Comparison of ENCODE assay signal across 2 cellular contexts in the genomic region with DNA sequence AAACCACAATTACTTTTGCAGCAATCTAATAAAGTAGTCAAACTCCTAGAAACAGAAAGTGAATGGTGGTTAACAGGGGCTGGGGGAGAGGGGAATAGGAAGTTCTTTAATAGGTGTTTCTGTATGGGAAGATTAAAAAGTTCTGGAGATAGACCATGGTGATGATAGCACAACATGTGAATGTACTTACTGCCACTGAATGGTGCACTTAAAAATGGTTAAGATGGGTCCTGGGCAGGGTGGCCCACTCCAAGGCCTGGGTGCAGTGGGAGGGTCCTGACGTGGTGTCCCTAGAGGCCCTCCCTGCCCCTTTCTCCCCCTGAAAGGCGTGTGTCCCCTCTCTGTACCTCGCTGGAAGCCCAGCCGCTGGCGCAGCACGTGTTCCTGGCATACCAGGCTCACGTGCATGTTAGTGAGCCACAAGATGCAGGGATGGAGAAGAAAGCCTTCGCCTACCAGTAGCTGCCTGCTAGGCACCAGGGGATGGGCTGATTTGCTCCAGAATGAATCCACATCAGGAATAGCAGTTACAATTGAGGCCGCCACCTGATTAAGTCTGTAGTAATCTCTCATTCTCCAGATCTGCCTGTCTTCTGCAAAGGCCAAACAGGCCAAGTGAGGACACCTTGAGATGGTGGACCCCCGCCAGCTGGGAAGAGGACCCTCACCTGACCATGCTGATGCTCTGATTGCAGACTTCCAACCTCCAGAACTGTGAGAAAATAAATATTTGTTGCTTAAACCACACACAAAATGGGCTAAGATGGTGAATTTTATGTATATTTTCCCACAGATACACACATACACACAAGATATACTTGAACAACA.
TF ChIP-seq lines count a peak whose summit lies in the region.

No MANE protein-coding gene starts in this region.

TF ChIP-seq in liver, 16 proteins besides CTCF, POLR2A, EP300 and RAD21:
- TF ChIP-seq, protein P1, sequence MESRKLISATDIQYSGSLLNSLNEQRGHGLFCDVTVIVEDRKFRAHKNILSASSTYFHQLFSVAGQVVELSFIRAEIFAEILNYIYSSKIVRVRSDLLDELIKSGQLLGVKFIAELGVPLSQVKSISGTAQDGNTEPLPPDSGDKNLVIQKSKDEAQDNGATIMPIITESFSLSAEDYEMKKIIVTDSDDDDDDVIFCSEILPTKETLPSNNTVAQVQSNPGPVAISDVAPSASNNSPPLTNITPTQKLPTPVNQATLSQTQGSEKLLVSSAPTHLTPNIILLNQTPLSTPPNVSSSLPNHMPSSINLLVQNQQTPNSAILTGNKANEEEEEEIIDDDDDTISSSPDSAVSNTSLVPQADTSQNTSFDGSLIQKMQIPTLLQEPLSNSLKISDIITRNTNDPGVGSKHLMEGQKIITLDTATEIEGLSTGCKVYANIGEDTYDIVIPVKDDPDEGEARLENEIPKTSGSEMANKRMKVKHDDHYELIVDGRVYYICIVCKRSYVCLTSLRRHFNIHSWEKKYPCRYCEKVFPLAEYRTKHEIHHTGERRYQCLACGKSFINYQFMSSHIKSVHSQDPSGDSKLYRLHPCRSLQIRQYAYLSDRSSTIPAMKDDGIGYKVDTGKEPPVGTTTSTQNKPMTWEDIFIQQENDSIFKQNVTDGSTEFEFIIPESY (IDR thresholded peaks at IDR 0.05) = no peak
- TF ChIP-seq FOXA1 (IDR thresholded peaks at IDR 0.05) (no peak), NR2F2 (IDR thresholded peaks at IDR 0.05) (no peak)
TF ChIP-seq in liver: peak in this region for 0.

TF ChIP-seq in HepG2, 621 proteins besides CTCF, POLR2A, EP300 and RAD21 (continued from another document):
- TF ChIP-seq, protein P2, sequence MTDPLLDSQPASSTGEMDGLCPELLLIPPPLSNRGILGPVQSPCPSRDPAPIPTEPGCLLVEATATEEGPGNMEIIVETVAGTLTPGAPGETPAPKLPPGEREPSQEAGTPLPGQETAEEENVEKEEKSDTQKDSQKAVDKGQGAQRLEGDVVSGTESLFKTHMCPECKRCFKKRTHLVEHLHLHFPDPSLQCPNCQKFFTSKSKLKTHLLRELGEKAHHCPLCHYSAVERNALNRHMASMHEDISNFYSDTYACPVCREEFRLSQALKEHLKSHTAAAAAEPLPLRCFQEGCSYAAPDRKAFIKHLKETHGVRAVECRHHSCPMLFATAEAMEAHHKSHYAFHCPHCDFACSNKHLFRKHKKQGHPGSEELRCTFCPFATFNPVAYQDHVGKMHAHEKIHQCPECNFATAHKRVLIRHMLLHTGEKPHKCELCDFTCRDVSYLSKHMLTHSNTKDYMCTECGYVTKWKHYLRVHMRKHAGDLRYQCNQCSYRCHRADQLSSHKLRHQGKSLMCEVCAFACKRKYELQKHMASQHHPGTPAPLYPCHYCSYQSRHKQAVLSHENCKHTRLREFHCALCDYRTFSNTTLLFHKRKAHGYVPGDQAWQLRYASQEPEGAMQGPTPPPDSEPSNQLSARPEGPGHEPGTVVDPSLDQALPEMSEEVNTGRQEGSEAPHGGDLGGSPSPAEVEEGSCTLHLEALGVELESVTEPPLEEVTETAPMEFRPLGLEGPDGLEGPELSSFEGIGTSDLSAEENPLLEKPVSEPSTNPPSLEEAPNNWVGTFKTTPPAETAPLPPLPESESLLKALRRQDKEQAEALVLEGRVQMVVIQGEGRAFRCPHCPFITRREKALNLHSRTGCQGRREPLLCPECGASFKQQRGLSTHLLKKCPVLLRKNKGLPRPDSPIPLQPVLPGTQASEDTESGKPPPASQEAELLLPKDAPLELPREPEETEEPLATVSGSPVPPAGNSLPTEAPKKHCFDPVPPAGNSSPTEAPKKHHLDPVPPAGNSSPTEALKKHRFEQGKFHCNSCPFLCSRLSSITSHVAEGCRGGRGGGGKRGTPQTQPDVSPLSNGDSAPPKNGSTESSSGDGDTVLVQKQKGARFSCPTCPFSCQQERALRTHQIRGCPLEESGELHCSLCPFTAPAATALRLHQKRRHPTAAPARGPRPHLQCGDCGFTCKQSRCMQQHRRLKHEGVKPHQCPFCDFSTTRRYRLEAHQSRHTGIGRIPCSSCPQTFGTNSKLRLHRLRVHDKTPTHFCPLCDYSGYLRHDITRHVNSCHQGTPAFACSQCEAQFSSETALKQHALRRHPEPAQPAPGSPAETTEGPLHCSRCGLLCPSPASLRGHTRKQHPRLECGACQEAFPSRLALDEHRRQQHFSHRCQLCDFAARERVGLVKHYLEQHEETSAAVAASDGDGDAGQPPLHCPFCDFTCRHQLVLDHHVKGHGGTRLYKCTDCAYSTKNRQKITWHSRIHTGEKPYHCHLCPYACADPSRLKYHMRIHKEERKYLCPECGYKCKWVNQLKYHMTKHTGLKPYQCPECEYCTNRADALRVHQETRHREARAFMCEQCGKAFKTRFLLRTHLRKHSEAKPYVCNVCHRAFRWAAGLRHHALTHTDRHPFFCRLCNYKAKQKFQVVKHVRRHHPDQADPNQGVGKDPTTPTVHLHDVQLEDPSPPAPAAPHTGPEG (CRISPR knock-in tag; IDR thresholded peaks at IDR 0.05) = no peak
- no peak for TF ChIP-seq AGO1 (IDR thresholded peaks at IDR 0.05; ENCODE audit: low read depth, low read length, poor library complexity, severe bottlenecking)
- TF ChIP-seq, protein P3, sequence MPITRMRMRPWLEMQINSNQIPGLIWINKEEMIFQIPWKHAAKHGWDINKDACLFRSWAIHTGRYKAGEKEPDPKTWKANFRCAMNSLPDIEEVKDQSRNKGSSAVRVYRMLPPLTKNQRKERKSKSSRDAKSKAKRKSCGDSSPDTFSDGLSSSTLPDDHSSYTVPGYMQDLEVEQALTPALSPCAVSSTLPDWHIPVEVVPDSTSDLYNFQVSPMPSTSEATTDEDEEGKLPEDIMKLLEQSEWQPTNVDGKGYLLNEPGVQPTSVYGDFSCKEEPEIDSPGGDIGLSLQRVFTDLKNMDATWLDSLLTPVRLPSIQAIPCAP (CRISPR knock-in tag; IDR thresholded peaks at IDR 0.05; ENCODE audit: low read depth) = no peak
- TF ChIP-seq, protein P4, sequence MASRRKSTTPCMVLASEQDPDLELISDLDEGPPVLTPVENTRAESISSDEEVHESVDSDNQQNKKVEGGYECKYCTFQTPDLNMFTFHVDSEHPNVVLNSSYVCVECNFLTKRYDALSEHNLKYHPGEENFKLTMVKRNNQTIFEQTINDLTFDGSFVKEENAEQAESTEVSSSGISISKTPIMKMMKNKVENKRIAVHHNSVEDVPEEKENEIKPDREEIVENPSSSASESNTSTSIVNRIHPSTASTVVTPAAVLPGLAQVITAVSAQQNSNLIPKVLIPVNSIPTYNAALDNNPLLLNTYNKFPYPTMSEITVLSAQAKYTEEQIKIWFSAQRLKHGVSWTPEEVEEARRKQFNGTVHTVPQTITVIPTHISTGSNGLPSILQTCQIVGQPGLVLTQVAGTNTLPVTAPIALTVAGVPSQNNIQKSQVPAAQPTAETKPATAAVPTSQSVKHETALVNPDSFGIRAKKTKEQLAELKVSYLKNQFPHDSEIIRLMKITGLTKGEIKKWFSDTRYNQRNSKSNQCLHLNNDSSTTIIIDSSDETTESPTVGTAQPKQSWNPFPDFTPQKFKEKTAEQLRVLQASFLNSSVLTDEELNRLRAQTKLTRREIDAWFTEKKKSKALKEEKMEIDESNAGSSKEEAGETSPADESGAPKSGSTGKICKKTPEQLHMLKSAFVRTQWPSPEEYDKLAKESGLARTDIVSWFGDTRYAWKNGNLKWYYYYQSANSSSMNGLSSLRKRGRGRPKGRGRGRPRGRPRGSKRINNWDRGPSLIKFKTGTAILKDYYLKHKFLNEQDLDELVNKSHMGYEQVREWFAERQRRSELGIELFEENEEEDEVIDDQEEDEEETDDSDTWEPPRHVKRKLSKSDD (CRISPR knock-in tag; IDR thresholded peaks at IDR 0.05; ENCODE audit: low read depth) = no peak
- TF ChIP-seq FOXA3 (CRISPR knock-in tag; IDR thresholded peaks at IDR 0.05) = no peak
- TF ChIP-seq, protein P5, sequence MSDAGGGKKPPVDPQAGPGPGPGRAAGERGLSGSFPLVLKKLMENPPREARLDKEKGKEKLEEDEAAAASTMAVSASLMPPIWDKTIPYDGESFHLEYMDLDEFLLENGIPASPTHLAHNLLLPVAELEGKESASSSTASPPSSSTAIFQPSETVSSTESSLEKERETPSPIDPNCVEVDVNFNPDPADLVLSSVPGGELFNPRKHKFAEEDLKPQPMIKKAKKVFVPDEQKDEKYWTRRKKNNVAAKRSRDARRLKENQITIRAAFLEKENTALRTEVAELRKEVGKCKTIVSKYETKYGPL (CRISPR knock-in tag; IDR thresholded peaks at IDR 0.05) = no peak
- no peak for TF ChIP-seq MIXL1 (CRISPR knock-in tag; IDR thresholded peaks at IDR 0.05)
- TF ChIP-seq BRD4 (CRISPR knock-in tag; IDR thresholded peaks at IDR 0.05) = no peak
- no peak for TF ChIP-seq GATAD2A (CRISPR knock-in tag; IDR thresholded peaks at IDR 0.05)
- no peak for TF ChIP-seq ZNF562 (CRISPR knock-in tag; IDR thresholded peaks at IDR 0.05; ENCODE audit: borderline replicate concordance)
- TF ChIP-seq, protein P6, sequence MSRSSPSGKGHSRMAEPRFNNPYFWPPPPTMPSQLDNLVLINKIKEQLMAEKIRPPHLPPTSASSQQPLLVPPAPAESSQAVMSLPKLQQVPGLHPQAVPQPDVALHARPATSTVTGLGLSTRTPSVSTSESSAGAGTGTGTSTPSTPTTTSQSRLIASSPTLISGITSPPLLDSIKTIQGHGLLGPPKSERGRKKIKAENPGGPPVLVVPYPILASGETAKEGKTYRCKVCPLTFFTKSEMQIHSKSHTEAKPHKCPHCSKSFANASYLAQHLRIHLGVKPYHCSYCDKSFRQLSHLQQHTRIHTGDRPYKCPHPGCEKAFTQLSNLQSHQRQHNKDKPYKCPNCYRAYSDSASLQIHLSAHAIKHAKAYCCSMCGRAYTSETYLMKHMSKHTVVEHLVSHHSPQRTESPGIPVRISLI (CRISPR knock-in tag; IDR thresholded peaks at IDR 0.05; ENCODE audit: borderline replicate concordance) = no peak
- no peak for TF ChIP-seq ZNF430 (CRISPR knock-in tag; IDR thresholded peaks at IDR 0.05)
- TF ChIP-seq ZC3H4 (CRISPR knock-in tag; IDR thresholded peaks at IDR 0.05; ENCODE audit: borderline replicate concordance) = no peak
- TF ChIP-seq ZBTB38 (CRISPR knock-in tag; IDR thresholded peaks at IDR 0.05) = no peak
- no peak for TF ChIP-seq GATAD1 (CRISPR knock-in tag; IDR thresholded peaks at IDR 0.05)
